ENCODE assay signal across 22 cellular contexts in the genomic region with DNA sequence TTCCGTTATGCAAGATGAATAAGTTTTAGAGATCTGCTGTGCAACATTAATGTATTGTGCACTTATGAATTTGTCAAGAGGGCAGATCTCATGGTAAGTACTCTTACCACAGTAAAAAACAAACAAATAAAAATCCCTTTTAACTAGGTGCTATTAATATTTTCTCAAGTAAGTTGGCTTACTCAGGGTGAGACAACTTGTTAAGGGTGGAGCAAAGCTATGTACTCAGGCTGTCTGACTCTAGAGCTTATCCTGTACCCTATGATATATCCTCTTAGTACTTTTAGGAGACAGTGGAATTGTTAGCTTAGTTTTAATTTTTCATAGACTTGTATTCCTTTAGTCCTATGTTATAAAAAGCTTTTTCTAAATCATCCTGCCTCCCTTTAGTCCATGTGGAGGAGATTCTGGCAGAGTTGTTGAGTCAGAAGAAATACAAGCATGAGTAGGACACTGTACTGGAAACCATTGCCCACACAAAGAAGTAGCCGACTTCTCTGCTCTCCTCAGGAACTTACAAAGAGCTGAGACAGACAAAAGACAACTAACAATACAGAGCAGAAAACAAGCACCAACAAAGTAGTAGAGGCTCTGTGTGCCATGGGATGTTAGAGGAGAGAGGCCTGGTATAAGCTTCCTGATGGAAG. TPM values are rescaled to one million over a fixed set of nuclear protein-coding genes. Genes with fewer than 3 reads are reported as not detected.
DNase-seq lines count a peak whose midpoint lies in the region; ATAC-seq lines count a peak whose summit lies in the region.
"Had no signal": no experiment of that assay in that cellular context is flagged by ENCODE, and none has a peak within 500 bp of the region (broad histone marks: within the 10 kb centered on the region; RNA-seq: fewer than 3 reads in every experiment).

No MANE protein-coding gene starts in this region.

- DNase-seq in activated CD4-positive, alpha-beta T cell treated with anti-CD3 and anti-CD28 coated beads, Interleukin-2, amount 10 ng/mL, durations not matched to agents 24 days and 14 days, result no peak
- DNase-seq in activated CD4-positive, alpha-beta T cell treated with anti-CD3 and anti-CD28 coated beads, Interleukin-2, amount 50 U/mL, for 4 hours, result no peak
- DNase-seq in T-cell (no peak), D341Med (ENCODE audit: low spot score) (no peak), SW 1271 (lab: John Stamatoyannopoulos, UW) (no peak)
- DNase-seq: colonic mucosa; DMS 273 treated with DMSO at 0.1 percent for 48 hours; foreskin fibroblast; H9; hippocampal formation; NCI-H1417; NCI-H2171 treated with DMSO at 0.1 percent for 48 hours; NCI-H69; sigmoid colon; stimulated activated naive CD4-positive, alpha-beta T cell treated with Interleukin-2 at 50 U/mL for 16 hours had no signal

- POLR2A ChIA-PET in T-cell (lab: Charles Lee), result interaction anchor here (0.6 to 0.7 kb wide), 2 partner anchors 33 to 362 kb away, joined by 5 to 10 read pairs; no protein-coding TSS in a partner anchor

- peaks cover 73% of the 10 kb centered on the region for H3K4me1 Mint-ChIP-seq in activated CD4-positive, alpha-beta T cell treated with anti-CD3 and anti-CD28 coated beads, Interleukin-2, amount 10 ng/mL, durations not matched to agents 24 days and 14 days
- peaks cover 85 to 93% (median 88%) of the 10 kb centered on the region in 3 donors for H3K4me1 Mint-ChIP-seq in T-cell
- peaks cover 47% of the 10 kb centered on the region for H3K4me1 Mint-ChIP-seq in dendritic cell treated with granulocyte-macrophage colony-stimulating factor and Interleukin-4, amounts not matched to agents 40 ng/mL and 50 ng/mL, for 4 days (ENCODE audit: low read depth)
- H3K4me1 Mint-ChIP-seq in stimulated activated memory B cell treated with anti-CD40 and anti-IgM and Interleukin-4, amounts not matched to agents 10 μg/mL and 1 μg/mL and 100 μg/mL, for 72 hours, result peaks cover 20% of the 10 kb centered on the region

- CTCF ChIA-PET in T-cell (lab: Charles Lee), result interaction anchor here (0.6 to 9.2 kb wide), 22 partner anchors 9 to 418 kb away, joined by 3 to 111 read pairs (median 4); a partner anchor contains a TSS

- intact Hi-C loops in activated CD4-positive, alpha-beta T cell treated with anti-CD3 and anti-CD28 coated beads, Interleukin-2, amount 10 ng/mL, durations not matched to agents 24 days and 14 days (cut with micrococcal nuclease), result loop anchor here (2.0 to 5.0 kb wide), 2 partner anchors 23 to 1249 kb away; a partner anchor contains a TSS
- intact Hi-C loops in dendritic cell treated with granulocyte-macrophage colony-stimulating factor and Interleukin-4, amounts not matched to agents 40 ng/mL and 50 ng/mL, for 4 days (cut with micrococcal nuclease), result loop anchor here (5.0 kb wide), 1 partner anchor 149 kb away; no protein-coding TSS in a partner anchor

- H3K36me3 Mint-ChIP-seq in activated CD4-positive, alpha-beta T cell treated with anti-CD3 and anti-CD28 coated beads, Interleukin-2, amount 10 ng/mL, durations not matched to agents 24 days and 14 days (ENCODE audit: low read depth), result no peaks in the 10 kb centered on the region
- H3K36me3 Mint-ChIP-seq in T-cell, result no peaks in the 10 kb centered on the region
- H3K36me3 Mint-ChIP-seq in dendritic cell treated with granulocyte-macrophage colony-stimulating factor and Interleukin-4, amounts not matched to agents 40 ng/mL and 50 ng/mL, for 4 days (ENCODE audit: low read depth), result no peaks in the 10 kb centered on the region
- no peaks in the 10 kb centered on the region for H3K36me3 Mint-ChIP-seq in stimulated activated memory B cell treated with anti-CD40 and anti-IgM and Interleukin-4, amounts not matched to agents 10 μg/mL and 1 μg/mL and 100 μg/mL, for 72 hours
- H3K36me3 Mint-ChIP-seq: brain, type B pancreatic cell had no signal

- H3K4me3 Mint-ChIP-seq in activated CD4-positive, alpha-beta T cell treated with anti-CD3 and anti-CD28 coated beads, Interleukin-2, amount 10 ng/mL, durations not matched to agents 24 days and 14 days, result peak overlapping the region; percentile 1
- peak overlapping the region in 1 of 3 donors; percentile 76 for H3K4me3 Mint-ChIP-seq in T-cell
- H3K4me3 Mint-ChIP-seq in dendritic cell treated with granulocyte-macrophage colony-stimulating factor and Interleukin-4, amounts not matched to agents 40 ng/mL and 50 ng/mL, for 4 days, result no peak overlapping the region
- no peak overlapping the region for H3K4me3 Mint-ChIP-seq in stimulated activated memory B cell treated with anti-CD40 and anti-IgM and Interleukin-4, amounts not matched to agents 10 μg/mL and 1 μg/mL and 100 μg/mL, for 72 hours
- H3K4me3 Mint-ChIP-seq: brain, H9, type B pancreatic cell had no signal

- no peak for ATAC-seq in T-cell (replicated peaks in 1 of 4)
- ATAC-seq in stimulated activated memory B cell treated with anti-CD40 and anti-IgM and Interleukin-4, amounts not matched to agents 10 μg/mL and 1 μg/mL and 100 μg/mL, for 72 hours, result no peak
- no peak for ATAC-seq in HG02840 (IDR thresholded peaks at IDR 0.05; ENCODE audit: low FRiP score, unreplicated experiment)
- ATAC-seq: A549, Right ventricle myocardium inferior had no signal

- no peak overlapping the region for H3K27ac Mint-ChIP-seq in activated CD4-positive, alpha-beta T cell treated with anti-CD3 and anti-CD28 coated beads, Interleukin-2, amount 10 ng/mL, durations not matched to agents 24 days and 14 days
- H3K27ac Mint-ChIP-seq in T-cell, result peak overlapping the region; percentile 99
- H3K27ac Mint-ChIP-seq in dendritic cell treated with granulocyte-macrophage colony-stimulating factor and Interleukin-4, amounts not matched to agents 40 ng/mL and 50 ng/mL, for 4 days, result peak overlapping the region; percentile 69
- peak overlapping the region; percentile 44 for H3K27ac Mint-ChIP-seq in stimulated activated memory B cell treated with anti-CD40 and anti-IgM and Interleukin-4, amounts not matched to agents 10 μg/mL and 1 μg/mL and 100 μg/mL, for 72 hours
- H3K27ac Mint-ChIP-seq: brain, H9, type B pancreatic cell had no signal

- no peaks in the 10 kb centered on the region for H3K27me3 Mint-ChIP-seq in activated CD4-positive, alpha-beta T cell treated with anti-CD3 and anti-CD28 coated beads, Interleukin-2, amount 10 ng/mL, durations not matched to agents 24 days and 14 days
- no peaks in the 10 kb centered on the region for H3K27me3 Mint-ChIP-seq in T-cell
- H3K27me3 Mint-ChIP-seq in dendritic cell treated with granulocyte-macrophage colony-stimulating factor and Interleukin-4, amounts not matched to agents 40 ng/mL and 50 ng/mL, for 4 days, result peaks cover 10% of the 10 kb centered on the region
- H3K27me3 Mint-ChIP-seq in stimulated activated memory B cell treated with anti-CD40 and anti-IgM and Interleukin-4, amounts not matched to agents 10 μg/mL and 1 μg/mL and 100 μg/mL, for 72 hours, result no peaks in the 10 kb centered on the region
- H3K27me3 Mint-ChIP-seq: brain, type B pancreatic cell had no signal

- H3K9me3 Mint-ChIP-seq in activated CD4-positive, alpha-beta T cell treated with anti-CD3 and anti-CD28 coated beads, Interleukin-2, amount 10 ng/mL, durations not matched to agents 24 days and 14 days, result no peaks in the 10 kb centered on the region
- no peaks in the 10 kb centered on the region for H3K9me3 Mint-ChIP-seq in T-cell
- H3K9me3 Mint-ChIP-seq in dendritic cell treated with granulocyte-macrophage colony-stimulating factor and Interleukin-4, amounts not matched to agents 40 ng/mL and 50 ng/mL, for 4 days, result no peaks in the 10 kb centered on the region
- H3K9me3 Mint-ChIP-seq in stimulated activated memory B cell treated with anti-CD40 and anti-IgM and Interleukin-4, amounts not matched to agents 10 μg/mL and 1 μg/mL and 100 μg/mL, for 72 hours, result no peaks in the 10 kb centered on the region
- H3K9me3 Mint-ChIP-seq: H9, type B pancreatic cell had no signal

RNA-seq across cellular contexts. Expression of a gene that starts 49.2 kb away (rescaled TPM):
- total RNA-seq in activated CD4-positive, alpha-beta T cell treated with anti-CD3 and anti-CD28 coated beads, Interleukin-2, amount 10 ng/mL, durations not matched to agents 24 days and 14 days, result 49.5 and 51.2 TPM in 2 replicates
- 100 to 1,000 TPM; 178 to 368 (median 354) TPM for total RNA-seq in T-cell
